ENCODE assay signal across 20 cellular contexts in genomic region chr10:46052791-46053375, GRCh38. TPM values are rescaled to one million over a fixed set of nuclear protein-coding genes. Genes with fewer than 3 reads are reported as not detected.
"Had no signal": no experiment of that assay in that cellular context is flagged by ENCODE, and none has a peak within 500 bp of the region (broad histone marks: within the 10 kb centered on the region; RNA-seq: fewer than 3 reads in every experiment).

No MANE protein-coding gene starts in this region.

- H3K27me3 Mint-ChIP-seq: activated CD4-positive, alpha-beta T cell treated with anti-CD3 and anti-CD28 coated beads, Interleukin-2, amount 10 ng/mL, durations not matched to agents 7 days and 5 days had no signal

- H3K9me3 ChIP-seq: transverse colon had no signal

- H3K36me3 ChIP-seq: left ventricle myocardium inferior, right atrium auricular region, transverse colon had no signal

- H3K4me1 ChIP-seq: left ventricle myocardium inferior, parathyroid adenoma, right atrium auricular region, transverse colon had no signal

- H2AFZ ChIP-seq: parathyroid adenoma had no signal

- H3K27ac ChIP-seq: left ventricle myocardium inferior, parathyroid adenoma, right atrium auricular region, transverse colon had no signal

- FAIRE-seq: kidney had no signal

- ATAC-seq: activated T-helper 17 cell treated with anti-CD3 and anti-CD28 coated beads, Interleukin-2, amount 50 U/mL, for 72 hours; stimulated activated naive B cell treated with anti-CD40 and anti-IgM and Interleukin-4, amounts not matched to agents 10 μg/mL and 1 μg/mL and 100 μg/mL, for 72 hours; T-helper 17 cell had no signal

- H3K27ac Mint-ChIP-seq: activated CD4-positive, alpha-beta T cell treated with anti-CD3 and anti-CD28 coated beads, Interleukin-2, amount 10 ng/mL, durations not matched to agents 7 days and 5 days; activated naive CD4-positive, alpha-beta T cell treated with anti-CD3 and anti-CD28 coated beads, Interleukin-2, amount 10 ng/mL, durations not matched to agents 7 days and 5 days; activated T-helper 17 cell treated with anti-CD3 and anti-CD28 coated beads, Interleukin-2, amount 50 U/mL, for 72 hours; stimulated activated naive B cell treated with anti-CD40 and anti-IgM and Interleukin-4, amounts not matched to agents 10 μg/mL and 1 μg/mL and 100 μg/mL, for 72 hours; T-helper 17 cell had no signal

- H3K79me2 ChIP-seq: parathyroid adenoma had no signal

- H3K4me3 Mint-ChIP-seq: activated CD4-positive, alpha-beta T cell treated with anti-CD3 and anti-CD28 coated beads, Interleukin-2, amount 10 ng/mL, durations not matched to agents 7 days and 5 days; activated naive CD4-positive, alpha-beta T cell treated with anti-CD3 and anti-CD28 coated beads, Interleukin-2, amount 10 ng/mL, durations not matched to agents 7 days and 5 days; activated T-helper 17 cell treated with anti-CD3 and anti-CD28 coated beads, Interleukin-2, amount 50 U/mL, for 72 hours; neural crest cell; stimulated activated naive B cell treated with anti-CD40 and anti-IgM and Interleukin-4, amounts not matched to agents 10 μg/mL and 1 μg/mL and 100 μg/mL, for 72 hours; T-helper 17 cell had no signal

- H3K27me3 ChIP-seq: right atrium auricular region, transverse colon had no signal

- H3K4me1 Mint-ChIP-seq: activated naive CD4-positive, alpha-beta T cell treated with anti-CD3 and anti-CD28 coated beads, Interleukin-2, amount 10 ng/mL, durations not matched to agents 7 days and 5 days; activated T-helper 17 cell treated with anti-CD3 and anti-CD28 coated beads, Interleukin-2, amount 50 U/mL, for 72 hours; neural crest cell; T-helper 17 cell had no signal

- DNase-seq: activated CD4-positive, alpha-beta T cell treated with anti-CD3 and anti-CD28 coated beads, Interleukin-2, amount 10 ng/mL, durations not matched to agents 7 days and 5 days; activated CD4-positive, CD25-positive, alpha-beta regulatory T cell; activated CD8-positive, alpha-beta memory T cell treated with anti-CD3 and anti-CD28 coated beads for 24 hours; activated naive CD4-positive, alpha-beta T cell treated with anti-CD3 and anti-CD28 coated beads, Interleukin-2, amount 10 ng/mL, durations not matched to agents 7 days and 5 days; central memory CD4-positive, alpha-beta T cell; cortex of kidney; effector CD8-positive, alpha-beta T cell; erythroblast; head of caudate nucleus; kidney; left ventricle myocardium inferior; stimulated activated naive B cell treated with anti-CD40 and anti-IgM and Interleukin-4, amounts not matched to agents 10 μg/mL and 1 μg/mL and 100 μg/mL, for 72 hours; T-helper 17 cell; transverse colon had no signal

- H3K4me3 ChIP-seq: left ventricle myocardium inferior, right atrium auricular region, transverse colon had no signal

- H3K9me3 Mint-ChIP-seq: activated T-helper 17 cell treated with anti-CD3 and anti-CD28 coated beads, Interleukin-2, amount 50 U/mL, for 72 hours had no signal

- H3K9ac ChIP-seq: parathyroid adenoma had no signal

RNA-seq across cellular contexts. Expression of gene MSMB, which starts 6.8 kb away (rescaled TPM):
- total RNA-seq: activated CD4-positive, alpha-beta T cell treated with anti-CD3 and anti-CD28 coated beads, Interleukin-2, amount 10 ng/mL, durations not matched to agents 7 days and 5 days; activated T-helper 17 cell treated with anti-CD3 and anti-CD28 coated beads, Interleukin-2, amount 50 U/mL, for 72 hours; kidney; left ventricle myocardium inferior; myocyte; neural crest cell; right atrium auricular region; subcutaneous adipose tissue; T-helper 17 cell; transverse colon had no signal
